Comparison of ENCODE assay signal across 10 cellular contexts in the genomic region with DNA sequence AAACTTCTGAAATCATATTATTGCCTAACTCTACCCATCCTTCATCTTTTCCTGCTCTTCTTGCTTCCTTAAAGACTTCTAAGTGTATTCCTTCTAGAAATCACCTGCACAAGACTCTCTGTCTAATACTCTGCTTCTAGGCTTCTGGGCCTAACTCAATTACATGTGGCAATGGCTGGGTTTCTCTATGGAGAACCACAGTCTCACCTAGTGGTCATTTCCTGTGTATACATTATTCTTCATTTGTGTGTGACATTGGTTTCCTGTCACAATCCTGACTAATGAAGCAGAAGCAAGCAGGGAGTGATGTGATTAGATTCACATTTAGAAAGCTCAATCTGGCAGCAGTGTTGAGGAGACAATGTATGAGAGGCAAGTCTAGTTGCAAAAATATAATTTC. TPM values are rescaled to one million over a fixed set of nuclear protein-coding genes. Genes with fewer than 3 reads are reported as not detected.
DNase-seq lines count a peak whose midpoint lies in the region; ATAC-seq, FAIRE-seq and TF ChIP-seq lines count a peak whose summit lies in the region.
"Had no signal": no experiment of that assay in that cellular context is flagged by ENCODE, and none has a peak within 500 bp of the region (broad histone marks: within the 10 kb centered on the region; RNA-seq: fewer than 3 reads in every experiment).

No MANE protein-coding gene starts in this region.

- no peaks in the 10 kb centered on the region for H3K9me3 Mint-ChIP-seq in activated T-helper 1 cell treated with anti-CD3 and anti-CD28 coated beads, Interleukin-12 subunit alpha, Interleukin-12 subunit beta, Interleukin-2, Interleukin-4 antibody, amounts not matched to agents 30 ng/mL and 10 ng/mL and 1 ng/mL, durations not matched to agents 14 hours and 24 hours and 36 hours

- TF ChIP-seq POLR2A in H54 (IDR thresholded peaks at IDR 0.05; ENCODE audit: low read depth, low read length), result no peak

- H3K36me3 Mint-ChIP-seq in activated T-helper 1 cell treated with anti-CD3 and anti-CD28 coated beads, Interleukin-12 subunit alpha, Interleukin-12 subunit beta, Interleukin-2, Interleukin-4 antibody, amounts not matched to agents 30 ng/mL and 10 ng/mL and 1 ng/mL, durations not matched to agents 14 hours and 24 hours and 36 hours (ENCODE audit: low read depth), result no peaks in the 10 kb centered on the region
- H3K36me3 Mint-ChIP-seq: activated naive CD8-positive, alpha-beta T cell treated with anti-CD3 and anti-CD28 coated beads, Interleukin-2, amount 10 ng/mL, durations not matched to agents 7 days and 5 days; memory B cell had no signal

- intact Hi-C loops in activated T-helper 1 cell treated with anti-CD3 and anti-CD28 coated beads, Interleukin-12 subunit alpha, Interleukin-12 subunit beta, Interleukin-2, Interleukin-4 antibody, amounts not matched to agents 30 ng/mL and 10 ng/mL and 1 ng/mL, durations not matched to agents 14 hours and 24 hours and 36 hours (cut with micrococcal nuclease), result no loop called here

- peak; percentile 81 for FAIRE-seq in H54 (lab: Jason Lieb, UNC)

- DNase-seq in H54 (ENCODE audit: insufficient read length, low spot score), result no peak
- peak; percentile 44 for DNase-seq in OCI-M1 (lab: John Stamatoyannopoulos, UW)
- DNase-seq in left lobe of liver (ENCODE audit: low spot score), result no peak
- DNase-seq in activated CD8-positive, alpha-beta memory T cell treated with anti-CD3 and anti-CD28 coated beads for 24 hours, result no peak
- DNase-seq in activated T-cell treated with anti-CD3 and anti-CD28 coated beads, Interleukin-2, amount 50 U/mL, for 48 hours, result no peak
- no peak for DNase-seq in activated T-helper 1 cell treated with anti-CD3 and anti-CD28 coated beads, Interleukin-12 subunit alpha, Interleukin-12 subunit beta, Interleukin-2, Interleukin-4 antibody, amounts not matched to agents 30 ng/mL and 10 ng/mL and 1 ng/mL, durations not matched to agents 14 hours and 24 hours and 36 hours (ENCODE audit: low spot score)
- no peak for DNase-seq in NCI-H526 (lab: John Stamatoyannopoulos, UW)
- DNase-seq: activated naive CD8-positive, alpha-beta T cell treated with anti-CD3 and anti-CD28 coated beads, Interleukin-2, amount 10 ng/mL, durations not matched to agents 7 days and 5 days had no signal

- peak; percentile 61 for ATAC-seq in left lobe of liver

- TF ChIP-seq CTCF in GM12873 (IDR thresholded peaks at IDR 0.05; ENCODE audit: insufficient read depth, low read depth, low read length, missing control alignments), result peak; percentile 34

- H3K4me3 Mint-ChIP-seq in activated T-helper 1 cell treated with anti-CD3 and anti-CD28 coated beads, Interleukin-12 subunit alpha, Interleukin-12 subunit beta, Interleukin-2, Interleukin-4 antibody, amounts not matched to agents 30 ng/mL and 10 ng/mL and 1 ng/mL, durations not matched to agents 14 hours and 24 hours and 36 hours, result no peak overlapping the region
- H3K4me3 Mint-ChIP-seq: activated naive CD8-positive, alpha-beta T cell treated with anti-CD3 and anti-CD28 coated beads, Interleukin-2, amount 10 ng/mL, durations not matched to agents 7 days and 5 days; memory B cell had no signal

- H3K4me1 Mint-ChIP-seq in activated T-helper 1 cell treated with anti-CD3 and anti-CD28 coated beads, Interleukin-12 subunit alpha, Interleukin-12 subunit beta, Interleukin-2, Interleukin-4 antibody, amounts not matched to agents 30 ng/mL and 10 ng/mL and 1 ng/mL, durations not matched to agents 14 hours and 24 hours and 36 hours (ENCODE audit: low read depth), result peaks cover 6% of the 10 kb centered on the region

- H3K27me3 Mint-ChIP-seq in activated T-helper 1 cell treated with anti-CD3 and anti-CD28 coated beads, Interleukin-12 subunit alpha, Interleukin-12 subunit beta, Interleukin-2, Interleukin-4 antibody, amounts not matched to agents 30 ng/mL and 10 ng/mL and 1 ng/mL, durations not matched to agents 14 hours and 24 hours and 36 hours (ENCODE audit: insufficient read depth), result no peaks in the 10 kb centered on the region
- H3K27me3 Mint-ChIP-seq: memory B cell had no signal

- no peak overlapping the region for H3K27ac Mint-ChIP-seq in activated T-helper 1 cell treated with anti-CD3 and anti-CD28 coated beads, Interleukin-12 subunit alpha, Interleukin-12 subunit beta, Interleukin-2, Interleukin-4 antibody, amounts not matched to agents 30 ng/mL and 10 ng/mL and 1 ng/mL, durations not matched to agents 14 hours and 24 hours and 36 hours
- H3K27ac Mint-ChIP-seq: activated naive CD8-positive, alpha-beta T cell treated with anti-CD3 and anti-CD28 coated beads, Interleukin-2, amount 10 ng/mL, durations not matched to agents 7 days and 5 days; memory B cell had no signal

RNA-seq across cellular contexts. Expression of a gene that starts 16.9 kb away (rescaled TPM):
- 109 TPM for total RNA-seq in left lobe of liver
- 0.22 and 0.34 TPM in 2 replicates for total RNA-seq in activated T-helper 1 cell treated with anti-CD3 and anti-CD28 coated beads, Interleukin-12 subunit alpha, Interleukin-12 subunit beta, Interleukin-2, Interleukin-4 antibody, amounts not matched to agents 30 ng/mL and 10 ng/mL and 1 ng/mL, durations not matched to agents 14 hours and 24 hours and 36 hours
- total RNA-seq: activated naive CD8-positive, alpha-beta T cell treated with anti-CD3 and anti-CD28 coated beads, Interleukin-2, amount 10 ng/mL, durations not matched to agents 7 days and 5 days had no signal

RNA-seq across cellular contexts. Expression of a gene that starts 48.8 kb away (rescaled TPM):
- total RNA-seq in left lobe of liver, result 1.2 TPM
- total RNA-seq in activated T-helper 1 cell treated with anti-CD3 and anti-CD28 coated beads, Interleukin-12 subunit alpha, Interleukin-12 subunit beta, Interleukin-2, Interleukin-4 antibody, amounts not matched to agents 30 ng/mL and 10 ng/mL and 1 ng/mL, durations not matched to agents 14 hours and 24 hours and 36 hours, result not detected in 2 replicates
- total RNA-seq: activated naive CD8-positive, alpha-beta T cell treated with anti-CD3 and anti-CD28 coated beads, Interleukin-2, amount 10 ng/mL, durations not matched to agents 7 days and 5 days had no signal

Comparison
In these comparisons a context has a peak if more than half of its experiments do, and no peak if none do; other contexts are left out.
1. RNA of a gene that starts 16.9 kb away (total RNA-seq): 109 TPM in left lobe of liver (single experiment); 0.22 to 0.34 TPM in activated T-helper 1 cell treated with anti-CD3 and anti-CD28 coated beads, Interleukin-12 subunit alpha, Interleukin-12 subunit beta, Interleukin-2, Interleukin-4 antibody, amounts not matched to agents 30 ng/mL and 10 ng/mL and 1 ng/mL, durations not matched to agents 14 hours and 24 hours and 36 hours; every median in the first group is over 10 times any median in the second.